ENCODE assay signal across 11 cellular contexts in the genomic region with DNA sequence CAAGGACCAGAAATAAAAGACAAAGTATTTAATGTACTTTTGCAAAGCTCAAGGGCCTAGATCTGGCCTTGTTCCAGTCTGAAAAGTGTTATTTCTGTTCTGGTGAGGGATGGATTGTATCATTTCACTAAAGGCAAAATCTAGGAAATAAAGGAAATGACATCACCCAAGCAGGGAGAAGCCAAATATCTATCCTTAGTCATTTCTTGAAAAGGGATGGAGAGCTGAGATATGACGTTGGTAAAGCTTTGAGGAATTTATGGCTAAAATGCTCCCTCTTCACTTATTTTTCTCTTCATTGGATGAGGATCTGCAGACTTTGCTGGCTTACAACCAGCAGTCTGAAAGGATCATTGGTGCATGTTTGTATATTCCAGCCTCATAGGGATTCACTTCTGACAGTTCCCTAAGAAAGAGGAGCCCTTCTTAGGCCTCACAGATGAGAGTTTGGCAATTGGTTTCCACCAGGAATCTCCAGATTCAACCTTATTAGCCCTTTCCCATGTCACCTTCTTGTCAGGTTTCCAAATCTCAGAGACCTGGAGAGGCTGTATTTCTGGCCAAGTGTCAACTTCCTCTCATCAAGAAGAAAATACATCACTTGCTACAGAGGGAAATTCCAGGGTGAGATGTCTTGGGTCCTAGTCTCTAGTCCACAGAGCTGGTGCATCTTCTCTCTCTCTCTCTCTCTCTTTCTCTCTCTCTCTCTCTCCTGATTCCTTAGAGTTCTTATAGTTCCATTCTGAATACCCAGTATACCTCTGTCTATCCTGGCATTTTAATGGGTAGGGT.
DNase-seq lines count a peak whose midpoint lies in the region; TF ChIP-seq lines count a peak whose summit lies in the region.
"Had no signal": no experiment of that assay in that cellular context is flagged by ENCODE, and none has a peak within 500 bp of the region (broad histone marks: within the 10 kb centered on the region; RNA-seq: fewer than 3 reads in every experiment).

No MANE protein-coding gene starts in this region.

- H3K4me3 ChIP-seq in retinal pigment epithelial cell (ENCODE audit: low read length) = no peak overlapping the region
- no peak overlapping the region for H3K4me3 ChIP-seq in uterus

- H3K27me3 ChIP-seq in uterus = no peaks in the 10 kb centered on the region

- DNase-seq in ELR (ENCODE audit: low read depth) (peak; percentile 68), RWPE1 (ENCODE audit: low spot score) (peak; percentile 32), fibroblast of the conjunctiva (ENCODE audit: low read depth) (peak; percentile 9), retinal pigment epithelial cell (ENCODE audit: low read depth) (peak; percentile 14), NCI-H510A treated with DMSO at 0.1 percent for 48 hours (lab: John Stamatoyannopoulos, UW) (no peak), NCI-H2227 treated with DMSO at 0.1 percent for 48 hours (lab: John Stamatoyannopoulos, UW) (no peak), uterus (no peak), SIG-M5 treated with dmso at 0.1 percent for 504 hours (lab: John Stamatoyannopoulos, UW; ENCODE audit: unreplicated experiment) (no peak)
- DNase-seq: KBM-7; stimulated activated CD4-positive, alpha-beta T cell treated with anti-CD3 and anti-CD28 coated beads, Interleukin-4, amount 100 ng/mL, for 4 hours; T-helper 9 cell had no signal

- TF ChIP-seq POLR2A in uterus (IDR thresholded peaks at IDR 0.05) = no peak

- no peaks in the 10 kb centered on the region for H3K9me3 ChIP-seq in uterus

- no peaks in the 10 kb centered on the region for H3K36me3 ChIP-seq in uterus

- POLR2A ChIA-PET in RWPE1 (lab: Yijun Ruan, JAX; ENCODE audit: low non-redundant PET) = no interaction called here

- intact Hi-C loops in uterus (cut with DNase I; ENCODE audit: low total_unique reads) = no loop called here

- TF ChIP-seq CTCF in RWPE1 (conservative IDR thresholded peaks at IDR 0.05; ENCODE audit: low read depth) (no peak), retinal pigment epithelial cell (conservative IDR thresholded peaks at IDR 0.05; ENCODE audit: low read depth, low read length) (no peak), uterus (IDR thresholded peaks at IDR 0.05) (no peak)

- H3K27ac ChIP-seq in RWPE1 (no peak overlapping the region), uterus (peak overlapping the region in 1 of 2 donors; percentile 62)

- H3K4me1 ChIP-seq in uterus = no peaks in the 10 kb centered on the region

- CTCF ChIA-PET in RWPE1 (lab: Yijun Ruan, JAX) = no interaction called here

Comparison
In these comparisons a context has a peak if more than half of its experiments do, and no peak if none do; other contexts are left out.
1. DNase-seq: peak in ELR (single experiment), RWPE1 (single experiment), fibroblast of the conjunctiva (single experiment) and retinal pigment epithelial cell (single experiment); none in NCI-H510A treated with DMSO at 0.1 percent for 48 hours (single experiment), NCI-H2227 treated with DMSO at 0.1 percent for 48 hours (single experiment), uterus (0 of 2) and SIG-M5 treated with dmso at 0.1 percent for 504 hours (single experiment).